10 cellular contexts compared by ENCODE assay signal in genomic region chr13:113211774-113212173, GRCh38. TPM values are rescaled to one million over a fixed set of nuclear protein-coding genes. Genes with fewer than 3 reads are reported as not detected.
DNase-seq lines count a peak whose midpoint lies in the region; ATAC-seq, FAIRE-seq and TF ChIP-seq lines count a peak whose summit lies in the region.
"Had no signal": no experiment of that assay in that cellular context is flagged by ENCODE, and none has a peak within 500 bp of the region (broad histone marks: within the 10 kb centered on the region; RNA-seq: fewer than 3 reads in every experiment).

No MANE protein-coding gene starts in this region.

- H3K4me2 ChIP-seq in SK-N-SH (no peak overlapping the region), Karpas-422 (ENCODE audit: low read depth, low read length, poor library complexity, severe bottlenecking) (no peak overlapping the region), astrocyte (ENCODE audit: low read length) (no peak overlapping the region)

- CTCF ChIA-PET in SK-N-SH (lab: Yijun Ruan, JAX), result interaction anchor here (0.5 kb wide), 1 partner anchor 181 kb away, joined by 3 read pairs; no protein-coding TSS in a partner anchor

- peaks cover 16 to 19% of the 10 kb centered on the region in 2 experiments for H3K36me3 ChIP-seq in SK-N-SH (replicated peaks in 1 of 2; ENCODE audit: control insufficient read depth in 1 of 2, insufficient read depth in 2 of 2, low read length in 1 of 2)
- H3K36me3 ChIP-seq in Karpas-422 (ENCODE audit: insufficient read depth, low read length), result peaks cover 23% of the 10 kb centered on the region
- peaks cover 4% of the 10 kb centered on the region for H3K36me3 ChIP-seq in astrocyte (ENCODE audit: insufficient read depth, low read length)
- peaks cover 3% of the 10 kb centered on the region for H3K36me3 ChIP-seq in suprapubic skin

- H4K20me1 ChIP-seq in SK-N-SH (ENCODE audit: insufficient read depth) (peaks cover 66% of the 10 kb centered on the region), Karpas-422 (ENCODE audit: insufficient read depth, low read depth, low read length) (peaks cover 45% of the 10 kb centered on the region), astrocyte (ENCODE audit: insufficient read depth, low read length) (peaks cover 64% of the 10 kb centered on the region)

- H3K27me3 Mint-ChIP-seq in astrocyte (ENCODE audit: low read depth, unreplicated experiment), result no peaks in the 10 kb centered on the region
- no peaks in the 10 kb centered on the region for H3K27me3 Mint-ChIP-seq in osteocyte (ENCODE audit: unreplicated experiment)

- no peak for DNase-seq in SK-N-SH
- DNase-seq in Karpas-422, result peak; percentile 56
- no peak for DNase-seq in astrocyte (ENCODE audit: low read depth)
- DNase-seq in osteocyte (ENCODE audit: extremely low spot score, unreplicated experiment), result peak; percentile 67
- DNase-seq in HuH-7.5 (ENCODE audit: low spot score), result no peak
- DNase-seq in SKM-1 treated with dmso at 0.1 percent for 144 hours (lab: John Stamatoyannopoulos, UW; ENCODE audit: unreplicated experiment), result no peak
- no peak for DNase-seq in suprapubic skin (ENCODE audit: low spot score in 2 of 2)
- DNase-seq: stimulated activated naive CD4-positive, alpha-beta T cell treated with Interleukin-2 at 50 U/mL for 16 hours had no signal

- no peak for FAIRE-seq in astrocyte (lab: Jason Lieb, UNC)

- ATAC-seq in SK-N-SH treated with all-trans-retinoic acid at 6 μM for 48 hours, result no peak

- H3K9ac ChIP-seq in SK-N-SH (no peak overlapping the region), Karpas-422 (ENCODE audit: low read length) (no peak overlapping the region), astrocyte (ENCODE audit: low read length) (no peak overlapping the region)
- H3K9ac ChIP-seq: parathyroid adenoma had no signal

- TF ChIP-seq POLR2A in suprapubic skin (IDR thresholded peaks at IDR 0.05), result no peak

- 97% methylated on average over 10 of the region's 10 CpGs for WGBS in SK-N-SH (ENCODE audit: low lambda C conversion rate)
- WGBS in suprapubic skin, result 95% methylated on average over 10 of the region's 10 CpGs

- H3F3A ChIP-seq in SK-N-SH (replicated peaks; ENCODE audit: insufficient read depth), result peaks cover 10% of the 10 kb centered on the region

- no peaks in the 10 kb centered on the region for H3K9me3 ChIP-seq in SK-N-SH
- no peaks in the 10 kb centered on the region for H3K9me3 ChIP-seq in Karpas-422 (ENCODE audit: low read length)
- no peaks in the 10 kb centered on the region for H3K9me3 ChIP-seq in astrocyte (ENCODE audit: insufficient read depth, low read depth, low read length)
- H3K9me3 ChIP-seq in suprapubic skin, result no peaks in the 10 kb centered on the region

- TF ChIP-seq EP300 in SK-N-SH (IDR thresholded peaks at IDR 0.05; ENCODE audit: borderline replicate concordance in 1 of 2, low read depth in 1 of 2, low read length in 1 of 2) (no peak), suprapubic skin (IDR thresholded peaks at IDR 0.05) (no peak)

- TF ChIP-seq CTCF in SK-N-SH (IDR thresholded peaks at IDR 0.05) (peak; percentile 26; the same call in 1 of the 2 replicates), astrocyte (IDR thresholded peaks at IDR 0.05; ENCODE audit: insufficient read depth, low read depth, low read length) (no peak), osteocyte (IDR thresholded peaks at IDR 0.05) (peak; percentile 29), suprapubic skin (IDR thresholded peaks at IDR 0.05) (no peak)

- H2AFZ ChIP-seq in SK-N-SH (ENCODE audit: low read depth), result no peak overlapping the region
- no peak overlapping the region for H2AFZ ChIP-seq in Karpas-422 (ENCODE audit: low read length)
- no peak overlapping the region for H2AFZ ChIP-seq in astrocyte (ENCODE audit: low read depth, low read length)
- H2AFZ ChIP-seq: parathyroid adenoma had no signal

- H3K4me3 ChIP-seq in SK-N-SH (ENCODE audit: low read depth in 2 of 2, low read length in 1 of 2) (no peak overlapping the region), Karpas-422 (ENCODE audit: low read length) (no peak overlapping the region), astrocyte (ENCODE audit: insufficient read depth, low read depth, low read length) (no peak overlapping the region), suprapubic skin (no peak overlapping the region)

- H3K9me2 ChIP-seq in SK-N-SH, result no peaks in the 10 kb centered on the region
- no peaks in the 10 kb centered on the region for H3K9me2 ChIP-seq in Karpas-422 (replicated peaks; ENCODE audit: insufficient read depth, low read length)

- peaks cover 20 to 25% of the 10 kb centered on the region in 2 experiments for H3K4me1 ChIP-seq in SK-N-SH (ENCODE audit: control insufficient read depth in 1 of 2, insufficient read depth in 2 of 2, low read depth in 1 of 2, low read length in 1 of 2)
- H3K4me1 ChIP-seq in Karpas-422 (ENCODE audit: low read length), result peaks cover 46% of the 10 kb centered on the region
- H3K4me1 ChIP-seq in astrocyte (ENCODE audit: insufficient read depth, low read length), result peaks cover 25% of the 10 kb centered on the region
- H3K4me1 ChIP-seq in suprapubic skin, result peaks cover 68% of the 10 kb centered on the region

- peaks cover 87% of the 10 kb centered on the region for H3K79me2 ChIP-seq in SK-N-SH (ENCODE audit: insufficient read depth)
- H3K79me2 ChIP-seq in Karpas-422 (ENCODE audit: low read length), result peaks cover 90% of the 10 kb centered on the region
- peaks cover 89% of the 10 kb centered on the region for H3K79me2 ChIP-seq in astrocyte (ENCODE audit: insufficient read depth, low read length)

- H3K4me3 Mint-ChIP-seq in astrocyte (ENCODE audit: unreplicated experiment) (peak overlapping the region; percentile 90), osteocyte (ENCODE audit: unreplicated experiment) (peak overlapping the region; percentile 50)

- no peak for TF ChIP-seq RAD21 in SK-N-SH (IDR thresholded peaks at IDR 0.05; ENCODE audit: low read length)

- peaks cover 3% of the 10 kb centered on the region for H3K36me3 Mint-ChIP-seq in astrocyte (ENCODE audit: low read depth, unreplicated experiment)
- peaks cover 11% of the 10 kb centered on the region for H3K36me3 Mint-ChIP-seq in osteocyte (ENCODE audit: unreplicated experiment)

- H3K9me3 Mint-ChIP-seq in astrocyte (ENCODE audit: unreplicated experiment) (no peaks in the 10 kb centered on the region), osteocyte (ENCODE audit: unreplicated experiment) (no peaks in the 10 kb centered on the region)

- H3K27ac ChIP-seq in SK-N-SH (ENCODE audit: low read depth in 2 of 2, low read length in 1 of 2) (no peak overlapping the region), Karpas-422 (ENCODE audit: low read length) (no peak overlapping the region), astrocyte (ENCODE audit: low read depth, low read length) (no peak overlapping the region), suprapubic skin (no peak overlapping the region)
- H3K27ac ChIP-seq: parathyroid adenoma had no signal

- POLR2A ChIA-PET in SK-N-SH (lab: Yijun Ruan, JAX), result no interaction called here

- peaks cover 11% of the 10 kb centered on the region for H3K4me1 Mint-ChIP-seq in astrocyte (ENCODE audit: low read depth, unreplicated experiment)
- peaks cover 38% of the 10 kb centered on the region for H3K4me1 Mint-ChIP-seq in osteocyte (ENCODE audit: unreplicated experiment)

- no peak overlapping the region for H3K27ac Mint-ChIP-seq in astrocyte (ENCODE audit: unreplicated experiment)
- H3K27ac Mint-ChIP-seq in osteocyte (ENCODE audit: unreplicated experiment), result no peak overlapping the region

- H3K27me3 ChIP-seq in SK-N-SH (ENCODE audit: insufficient read depth) (no peaks in the 10 kb centered on the region), Karpas-422 (ENCODE audit: low read length) (no peaks in the 10 kb centered on the region), astrocyte (ENCODE audit: insufficient read depth, low read length) (no peaks in the 10 kb centered on the region), suprapubic skin (no peaks in the 10 kb centered on the region)

TF ChIP-seq in SK-N-SH treated with all-trans-retinoic acid at 6 μM for 48 hours, 23 proteins besides CTCF, POLR2A, EP300 and RAD21 (continues in another document):
- TF ChIP-seq CSRNP3 (CRISPR knock-in tag; IDR thresholded peaks at IDR 0.05) (no peak), ZFP30 (CRISPR knock-in tag; IDR thresholded peaks at IDR 0.05) (no peak)

RNA-seq across cellular contexts. Expression of gene CUL4A, which starts 2.4 kb away (rescaled TPM):
- 44.5 and 51.2 TPM in 2 replicates for polyA plus RNA-seq in SK-N-SH (2012; rRNA removed)
- 46.9 and 54.1 TPM in 2 replicates for polyA plus RNA-seq in SK-N-SH (2012; cell fraction: cytosol; rRNA removed)
- polyA plus RNA-seq in SK-N-SH (2012; cell fraction: nucleus; rRNA removed), result 98.2 and 109 TPM in 2 replicates
- total RNA-seq in Karpas-422 (2014; rRNA removed; shearing (Covaris generic); ENCODE audit: low replicate concordance), result 97.0 and 97.1 TPM in 2 replicates
- 71.3 and 81.3 TPM in 2 replicates for total RNA-seq in astrocyte
- 76.7 and 77.3 TPM in 2 replicates for total RNA-seq in osteocyte
- 100 to 1,000 TPM in 3 of 4 donors, 10 to 100 TPM in 1; 95.6 to 221 (median 119) TPM for total RNA-seq in suprapubic skin

RNA-seq across cellular contexts. Expression of gene PCID2, which starts 3.3 kb away (rescaled TPM):
- 69.8 and 105 TPM in 2 replicates for polyA plus RNA-seq in SK-N-SH (2012; rRNA removed)
- polyA plus RNA-seq in SK-N-SH (2012; cell fraction: cytosol; rRNA removed), result 75.7 and 77.2 TPM in 2 replicates
- polyA plus RNA-seq in SK-N-SH (2012; cell fraction: nucleus; rRNA removed), result 115 and 163 TPM in 2 replicates
- 85.0 and 114 TPM in 2 replicates for total RNA-seq in Karpas-422 (2014; rRNA removed; shearing (Covaris generic); ENCODE audit: low replicate concordance)
- total RNA-seq in astrocyte (29.6 and 31.5 TPM in 2 replicates), osteocyte (47.9 and 48.1 TPM in 2 replicates), suprapubic skin (10 to 100 TPM; 33.2 to 99.5 (median 49.5) TPM)

RNA-seq across cellular contexts. Expression of gene PROZ, which starts 53.3 kb away (rescaled TPM):
- polyA plus RNA-seq in SK-N-SH (2012; rRNA removed), result not detected in 2 replicates
- polyA plus RNA-seq in SK-N-SH (2012; cell fraction: cytosol; rRNA removed), result not detected in 2 replicates
- not detected in 2 replicates for polyA plus RNA-seq in SK-N-SH (2012; cell fraction: nucleus; rRNA removed)
- not detected in 2 replicates for total RNA-seq in Karpas-422 (2014; rRNA removed; shearing (Covaris generic); ENCODE audit: low replicate concordance)
- total RNA-seq in astrocyte (not detected in 2 replicates), osteocyte (not detected in 2 replicates), suprapubic skin (not detected)

Comparison
In these comparisons a context has a peak if more than half of its experiments do, and no peak if none do; other contexts are left out.
1. DNase-seq: peak in Karpas-422 (single experiment) and osteocyte (single experiment); none in SK-N-SH (single experiment), astrocyte (single experiment), HuH-7.5 (single experiment), SKM-1 treated with dmso at 0.1 percent for 144 hours (single experiment) and suprapubic skin (0 of 2).
2. CTCF ChIP-seq: peak in SK-N-SH (single experiment) and osteocyte (single experiment); none in astrocyte (single experiment) and suprapubic skin (0 of 2).